Comparison of ENCODE assay signal across 30 cellular contexts in the genomic region with DNA sequence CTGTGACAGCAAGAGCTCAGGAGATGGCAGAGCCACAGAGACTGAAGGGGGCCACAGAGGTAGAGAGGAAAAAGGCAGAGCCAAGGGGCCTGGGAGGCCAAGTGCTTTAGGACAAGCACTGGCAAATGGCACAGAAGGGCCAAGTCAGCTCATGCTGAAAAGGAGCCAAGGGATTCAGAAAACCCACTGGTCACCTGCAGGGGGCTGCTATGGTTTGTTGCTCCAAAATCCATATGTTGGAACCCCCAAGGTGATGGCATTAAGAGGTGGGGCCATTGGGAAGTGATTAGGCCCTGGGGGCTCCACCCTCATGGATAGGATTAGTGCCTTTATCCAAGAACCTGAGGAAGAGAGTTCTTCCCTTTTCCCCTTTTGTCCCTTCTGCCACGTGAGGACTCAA.
"Had no signal": no experiment of that assay in that cellular context is flagged by ENCODE, and none has a peak within 500 bp of the region (broad histone marks: within the 10 kb centered on the region; RNA-seq: fewer than 3 reads in every experiment).

No MANE protein-coding gene starts in this region.

- H3K4me2 ChIP-seq: KMS-11 had no signal

- H3K4me3 Mint-ChIP-seq: activated CD4-positive, alpha-beta T cell treated with anti-CD3 and anti-CD28 coated beads for 36 hours; activated CD4-positive, alpha-beta T cell treated with anti-CD3 and anti-CD28 coated beads, Interleukin-2, amount 10 ng/mL, durations not matched to agents 7 days and 5 days; activated CD8-positive, alpha-beta T cell treated with anti-CD3 and anti-CD28 coated beads, Interleukin-2, amount 10 ng/mL, durations not matched to agents 7 days and 5 days; activated naive CD8-positive, alpha-beta T cell; activated naive CD8-positive, alpha-beta T cell treated with anti-CD3 and anti-CD28 coated beads, Interleukin-2, amount 50 U/mL, for 24 hours; activated T-cell treated with anti-CD3 and anti-CD28 coated beads, Interleukin-2, amount 50 U/mL, for 24 hours had no signal

- H3K36me3 ChIP-seq: brain microvascular endothelial cell, SJCRH30 had no signal

- H3K9me3 ChIP-seq: SJCRH30 had no signal

- DNase-seq: activated CD4-positive, alpha-beta T cell treated with anti-CD3 and anti-CD28 coated beads for 36 hours; activated CD4-positive, alpha-beta T cell treated with anti-CD3 and anti-CD28 coated beads, Interleukin-2, amount 10 ng/mL, durations not matched to agents 7 days and 5 days; activated CD4-positive, alpha-beta T cell treated with anti-CD3 and anti-CD28 coated beads, Interleukin-2, amount 50 U/mL, for 48 hours; activated CD8-positive, alpha-beta T cell treated with anti-CD3 and anti-CD28 coated beads, Interleukin-2, amount 10 ng/mL, durations not matched to agents 7 days and 5 days; activated gamma-delta T cell; activated naive CD4-positive, alpha-beta T cell treated with Interleukin-2 at 50 U/mL for 16 hours; activated naive CD8-positive, alpha-beta T cell treated with anti-CD3 and anti-CD28 coated beads, Interleukin-2, amount 50 U/mL, for 24 hours; activated T-cell treated with anti-CD3 and anti-CD28 coated beads, Interleukin-2, amount 50 U/mL, for 24 hours; brain microvascular endothelial cell; central memory CD4-positive, alpha-beta T cell; MM.1S; MV-4-11; NCI-H1092; NCI-H1436 treated with DMSO at 0.1 percent for 48 hours; NCI-H187; NCI-H2029 treated with DMSO at 0.1 percent for 48 hours; NCI-H2107; NCI-H2171; NCI-H446; NCI-H510A treated with DMSO at 0.1 percent for 48 hours; NCI-H526 treated with DMSO at 0.1 percent for 48 hours; NCI-H774; SHP77; SJCRH30 had no signal

- H3K27me3 ChIP-seq: brain microvascular endothelial cell, SJCRH30 had no signal

- H3K4me3 ChIP-seq: SJCRH30, SK-N-MC had no signal

- H3K27me3 Mint-ChIP-seq: activated CD4-positive, alpha-beta T cell treated with anti-CD3 and anti-CD28 coated beads for 36 hours; activated CD4-positive, alpha-beta T cell treated with anti-CD3 and anti-CD28 coated beads, Interleukin-2, amount 10 ng/mL, durations not matched to agents 7 days and 5 days; activated naive CD8-positive, alpha-beta T cell; activated naive CD8-positive, alpha-beta T cell treated with anti-CD3 and anti-CD28 coated beads, Interleukin-2, amount 50 U/mL, for 24 hours; activated T-cell treated with anti-CD3 and anti-CD28 coated beads, Interleukin-2, amount 50 U/mL, for 24 hours had no signal

- H3K4me1 Mint-ChIP-seq: activated CD4-positive, alpha-beta T cell treated with anti-CD3 and anti-CD28 coated beads for 36 hours; activated CD4-positive, alpha-beta T cell treated with anti-CD3 and anti-CD28 coated beads, Interleukin-2, amount 10 ng/mL, durations not matched to agents 7 days and 5 days; activated naive CD8-positive, alpha-beta T cell treated with anti-CD3 and anti-CD28 coated beads, Interleukin-2, amount 50 U/mL, for 24 hours had no signal

- H3K9me3 Mint-ChIP-seq: activated CD4-positive, alpha-beta T cell treated with anti-CD3 and anti-CD28 coated beads, Interleukin-2, amount 10 ng/mL, durations not matched to agents 7 days and 5 days; activated naive CD8-positive, alpha-beta T cell treated with anti-CD3 and anti-CD28 coated beads, Interleukin-2, amount 50 U/mL, for 24 hours; activated T-cell treated with anti-CD3 and anti-CD28 coated beads, Interleukin-2, amount 50 U/mL, for 24 hours; activated T-helper 2 cell treated with anti-CD3 and anti-CD28 coated beads, Interferon-gamma antibody, Interleukin-2, Interleukin-4, amounts not matched to agents 10 μg/mL and 5 μg/mL and 100 μg/mL, durations not matched to agents 14 hours and 24 hours and 36 hours had no signal

- H3K27ac ChIP-seq: brain microvascular endothelial cell, KMS-11, SJCRH30, SK-N-MC had no signal

- H3K27ac Mint-ChIP-seq: activated CD4-positive, alpha-beta T cell treated with anti-CD3 and anti-CD28 coated beads for 36 hours; activated CD4-positive, alpha-beta T cell treated with anti-CD3 and anti-CD28 coated beads, Interleukin-2, amount 10 ng/mL, durations not matched to agents 7 days and 5 days; activated CD8-positive, alpha-beta T cell treated with anti-CD3 and anti-CD28 coated beads, Interleukin-2, amount 10 ng/mL, durations not matched to agents 7 days and 5 days; activated naive CD8-positive, alpha-beta T cell; activated naive CD8-positive, alpha-beta T cell treated with anti-CD3 and anti-CD28 coated beads, Interleukin-2, amount 50 U/mL, for 24 hours; activated T-cell treated with anti-CD3 and anti-CD28 coated beads, Interleukin-2, amount 50 U/mL, for 24 hours; activated T-helper 2 cell treated with anti-CD3 and anti-CD28 coated beads, Interferon-gamma antibody, Interleukin-2, Interleukin-4, amounts not matched to agents 10 μg/mL and 5 μg/mL and 100 μg/mL, durations not matched to agents 14 hours and 24 hours and 36 hours had no signal

- ATAC-seq: activated CD4-positive, alpha-beta T cell treated with anti-CD3 and anti-CD28 coated beads for 36 hours; activated CD4-positive, CD25-positive, alpha-beta regulatory T cell treated with anti-CD3 and anti-CD28 coated beads, Interleukin-2, amount 50 U/mL, for 24 hours; activated CD8-positive, alpha-beta T cell treated with anti-CD3 and anti-CD28 coated beads, Interleukin-2, amount 10 ng/mL, durations not matched to agents 7 days and 5 days; activated naive CD8-positive, alpha-beta T cell treated with anti-CD3 and anti-CD28 coated beads, Interleukin-2, amount 50 U/mL, for 24 hours; Panc1 had no signal

- H3K9ac ChIP-seq: KMS-11 had no signal
